Comparison of ENCODE assay signal across 2 cellular contexts in genomic region chr5:158635565-158635964, GRCh38.
TF ChIP-seq lines count a peak whose summit lies in the region.

No MANE protein-coding gene starts in this region.

TF ChIP-seq in GM23338, 12 proteins besides CTCF, POLR2A, EP300 and RAD21 (continued from another document):
- no peak for TF ChIP-seq ZNF462 (CRISPR knock-in tag; IDR thresholded peaks at IDR 0.05)
- no peak for TF ChIP-seq EZH2 (IDR thresholded peaks at IDR 0.05; ENCODE audit: low read depth, unreplicated experiment)
- TF ChIP-seq ZNF114 (CRISPR knock-in tag; IDR thresholded peaks at IDR 0.05): no peak
- TF ChIP-seq ETS1 (IDR thresholded peaks at IDR 0.05): no peak
- TF ChIP-seq REST (IDR thresholded peaks at IDR 0.05; ENCODE audit: unreplicated experiment): no peak
- no peak for TF ChIP-seq JUNB (IDR thresholded peaks at IDR 0.05; ENCODE audit: unreplicated experiment)

TF ChIP-seq in GM12878, 131 proteins besides CTCF, POLR2A, EP300 and RAD21 (continued from another document):
- TF ChIP-seq ZBTB4 (CRISPR knock-in tag; IDR thresholded peaks at IDR 0.05) (no peak), HSF1 (IDR thresholded peaks at IDR 0.05; ENCODE audit: low read depth, low read length) (no peak), SMAD1 (IDR thresholded peaks at IDR 0.05; ENCODE audit: low read depth, partially characterized antibody) (no peak), NR2C2 (IDR thresholded peaks at IDR 0.05; ENCODE audit: borderline replicate concordance, control insufficient read depth, insufficient read length, low read depth) (no peak), GATAD2B (conservative IDR thresholded peaks at IDR 0.05; ENCODE audit: low read depth) (no peak)
